Comparison of ENCODE assay signal across 1 cellular context in the genomic region with DNA sequence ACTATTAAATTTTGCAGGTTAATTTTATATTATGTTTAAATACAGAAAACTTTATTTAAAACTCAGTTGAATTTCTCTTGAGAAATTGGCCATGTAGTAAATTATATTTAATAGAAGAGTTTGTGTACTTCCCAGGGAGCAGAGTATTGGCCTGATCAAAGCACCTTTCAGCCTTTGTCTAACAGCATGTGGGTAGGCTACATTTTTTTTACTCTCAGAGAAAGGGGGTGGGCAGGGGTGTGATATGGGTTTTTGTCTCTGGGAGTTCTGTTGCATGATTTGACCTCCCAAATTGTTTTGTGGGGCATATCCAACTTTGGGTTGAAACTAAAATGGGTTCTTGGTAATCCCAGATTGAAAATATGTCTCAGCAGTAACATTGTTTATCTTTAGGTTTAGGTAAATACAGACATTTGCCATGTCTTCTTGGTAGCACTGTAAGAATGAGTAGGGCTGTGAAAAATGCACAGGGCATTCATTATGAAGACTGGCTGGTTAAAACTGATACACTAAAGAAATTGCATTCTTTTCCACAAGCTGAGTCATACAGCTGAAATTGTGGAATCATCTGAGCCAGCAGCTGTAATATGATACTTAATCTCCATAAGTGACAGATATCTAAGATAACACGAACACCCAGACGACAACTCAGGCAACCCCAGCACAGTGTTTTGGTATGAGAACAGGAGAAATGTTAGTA.
TF ChIP-seq lines count a peak whose summit lies in the region.

No MANE protein-coding gene starts in this region.

TF ChIP-seq in GM23338, 12 proteins besides CTCF, POLR2A, EP300 and RAD21 (continued from another document):
- TF ChIP-seq, protein P1, sequence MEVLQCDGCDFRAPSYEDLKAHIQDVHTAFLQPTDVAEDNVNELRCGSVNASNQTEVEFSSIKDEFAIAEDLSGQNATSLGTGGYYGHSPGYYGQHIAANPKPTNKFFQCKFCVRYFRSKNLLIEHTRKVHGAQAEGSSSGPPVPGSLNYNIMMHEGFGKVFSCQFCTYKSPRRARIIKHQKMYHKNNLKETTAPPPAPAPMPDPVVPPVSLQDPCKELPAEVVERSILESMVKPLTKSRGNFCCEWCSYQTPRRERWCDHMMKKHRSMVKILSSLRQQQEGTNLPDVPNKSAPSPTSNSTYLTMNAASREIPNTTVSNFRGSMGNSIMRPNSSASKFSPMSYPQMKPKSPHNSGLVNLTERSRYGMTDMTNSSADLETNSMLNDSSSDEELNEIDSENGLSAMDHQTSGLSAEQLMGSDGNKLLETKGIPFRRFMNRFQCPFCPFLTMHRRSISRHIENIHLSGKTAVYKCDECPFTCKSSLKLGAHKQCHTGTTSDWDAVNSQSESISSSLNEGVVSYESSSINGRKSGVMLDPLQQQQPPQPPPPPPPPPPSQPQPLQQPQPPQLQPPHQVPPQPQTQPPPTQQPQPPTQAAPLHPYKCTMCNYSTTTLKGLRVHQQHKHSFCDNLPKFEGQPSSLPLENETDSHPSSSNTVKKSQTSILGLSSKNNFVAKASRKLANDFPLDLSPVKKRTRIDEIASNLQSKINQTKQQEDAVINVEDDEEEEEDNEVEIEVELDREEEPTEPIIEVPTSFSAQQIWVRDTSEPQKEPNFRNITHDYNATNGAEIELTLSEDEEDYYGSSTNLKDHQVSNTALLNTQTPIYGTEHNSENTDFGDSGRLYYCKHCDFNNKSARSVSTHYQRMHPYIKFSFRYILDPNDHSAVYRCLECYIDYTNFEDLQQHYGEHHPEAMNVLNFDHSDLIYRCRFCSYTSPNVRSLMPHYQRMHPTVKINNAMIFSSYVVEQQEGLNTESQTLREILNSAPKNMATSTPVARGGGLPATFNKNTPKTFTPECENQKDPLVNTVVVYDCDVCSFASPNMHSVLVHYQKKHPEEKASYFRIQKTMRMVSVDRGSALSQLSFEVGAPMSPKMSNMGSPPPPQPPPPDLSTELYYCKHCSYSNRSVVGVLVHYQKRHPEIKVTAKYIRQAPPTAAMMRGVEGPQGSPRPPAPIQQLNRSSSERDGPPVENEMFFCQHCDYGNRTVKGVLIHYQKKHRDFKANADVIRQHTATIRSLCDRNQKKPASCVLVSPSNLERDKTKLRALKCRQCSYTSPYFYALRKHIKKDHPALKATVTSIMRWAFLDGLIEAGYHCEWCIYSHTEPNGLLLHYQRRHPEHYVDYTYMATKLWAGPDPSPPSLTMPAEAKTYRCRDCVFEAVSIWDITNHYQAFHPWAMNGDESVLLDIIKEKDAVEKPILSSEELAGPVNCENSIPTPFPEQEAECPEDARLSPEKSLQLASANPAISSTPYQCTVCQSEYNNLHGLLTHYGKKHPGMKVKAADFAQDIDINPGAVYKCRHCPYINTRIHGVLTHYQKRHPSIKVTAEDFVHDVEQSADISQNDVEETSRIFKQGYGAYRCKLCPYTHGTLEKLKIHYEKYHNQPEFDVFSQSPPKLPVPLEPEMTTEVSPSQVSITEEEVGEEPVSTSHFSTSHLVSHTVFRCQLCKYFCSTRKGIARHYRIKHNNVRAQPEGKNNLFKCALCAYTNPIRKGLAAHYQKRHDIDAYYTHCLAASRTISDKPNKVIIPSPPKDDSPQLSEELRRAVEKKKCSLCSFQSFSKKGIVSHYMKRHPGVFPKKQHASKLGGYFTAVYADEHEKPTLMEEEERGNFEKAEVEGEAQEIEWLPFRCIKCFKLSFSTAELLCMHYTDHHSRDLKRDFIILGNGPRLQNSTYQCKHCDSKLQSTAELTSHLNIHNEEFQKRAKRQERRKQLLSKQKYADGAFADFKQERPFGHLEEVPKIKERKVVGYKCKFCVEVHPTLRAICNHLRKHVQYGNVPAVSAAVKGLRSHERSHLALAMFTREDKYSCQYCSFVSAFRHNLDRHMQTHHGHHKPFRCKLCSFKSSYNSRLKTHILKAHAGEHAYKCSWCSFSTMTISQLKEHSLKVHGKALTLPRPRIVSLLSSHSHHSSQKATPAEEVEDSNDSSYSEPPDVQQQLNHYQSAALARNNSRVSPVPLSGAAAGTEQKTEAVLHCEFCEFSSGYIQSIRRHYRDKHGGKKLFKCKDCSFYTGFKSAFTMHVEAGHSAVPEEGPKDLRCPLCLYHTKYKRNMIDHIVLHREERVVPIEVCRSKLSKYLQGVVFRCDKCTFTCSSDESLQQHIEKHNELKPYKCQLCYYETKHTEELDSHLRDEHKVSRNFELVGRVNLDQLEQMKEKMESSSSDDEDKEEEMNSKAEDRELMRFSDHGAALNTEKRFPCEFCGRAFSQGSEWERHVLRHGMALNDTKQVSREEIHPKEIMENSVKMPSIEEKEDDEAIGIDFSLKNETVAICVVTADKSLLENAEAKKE (CRISPR knock-in tag; IDR thresholded peaks at IDR 0.05), result no peak
